In genomic region chr9:16333697-16334096, GRCh38 we compare ENCODE assay signal across 15 cellular contexts.
"Had no signal": no experiment of that assay in that cellular context is flagged by ENCODE, and none has a peak within 500 bp of the region (broad histone marks: within the 10 kb centered on the region; RNA-seq: fewer than 3 reads in every experiment).

No MANE protein-coding gene starts in this region.

- H3K36me3 Mint-ChIP-seq: activated naive CD4-positive, alpha-beta T cell treated with anti-CD3 and anti-CD28 coated beads, Interleukin-2, amount 50 U/mL, for 72 hours had no signal

- H3K4me3 Mint-ChIP-seq: activated CD4-positive, alpha-beta T cell treated with anti-CD3 and anti-CD28 coated beads, Interleukin-2, amount 10 ng/mL, durations not matched to agents 7 days and 5 days; T-helper 1 cell treated with Interleukin-12 subunit alpha and Interleukin-12 subunit beta and Interleukin-4 antibody, amounts not matched to agents 30 μg/mL and 1 μg/mL, for 36 hours had no signal

- H3K9me3 ChIP-seq: esophagus squamous epithelium, gastroesophageal sphincter, pancreas, stomach, uterus had no signal

- H3K4me1 ChIP-seq: pancreas, uterus had no signal

- H3K27me3 Mint-ChIP-seq: activated CD4-positive, alpha-beta T cell treated with anti-CD3 and anti-CD28 coated beads, Interleukin-2, amount 10 ng/mL, durations not matched to agents 7 days and 5 days had no signal

- H3K27ac ChIP-seq: esophagus squamous epithelium, gastroesophageal sphincter, pancreas, stomach, uterus had no signal

- H3K4me1 Mint-ChIP-seq: activated CD4-positive, alpha-beta T cell treated with anti-CD3 and anti-CD28 coated beads, Interleukin-2, amount 10 ng/mL, durations not matched to agents 7 days and 5 days had no signal

- DNase-seq: activated CD4-positive, alpha-beta T cell treated with anti-CD3 and anti-CD28 coated beads, Interleukin-2, amount 10 ng/mL, durations not matched to agents 7 days and 5 days; activated CD4-positive, CD25-positive, alpha-beta regulatory T cell; activated effector memory CD4-positive, alpha-beta T cell treated with Interleukin-2 at 50 U/mL for 16 hours; activated T-cell treated with anti-CD3 and anti-CD28 coated beads for 4 hours; esophagus squamous epithelium; hippocampal formation; left ventricle myocardium superior; pancreas; retina; stimulated activated CD4-positive, alpha-beta T cell treated with anti-CD3 and anti-CD28 coated beads, Interleukin-15, amount 100 ng/mL, for 24 hours; stomach; uterus had no signal

- H3K27me3 ChIP-seq: gastroesophageal sphincter, pancreas, stomach, uterus had no signal

- H3K9me3 Mint-ChIP-seq: T-helper 1 cell treated with Interleukin-12 subunit alpha and Interleukin-12 subunit beta and Interleukin-4 antibody, amounts not matched to agents 30 μg/mL and 1 μg/mL, for 36 hours had no signal

- H3K4me3 ChIP-seq: esophagus squamous epithelium, gastroesophageal sphincter, pancreas, stomach, uterus had no signal

- H3K36me3 ChIP-seq: esophagus squamous epithelium, gastroesophageal sphincter, pancreas, stomach, uterus had no signal

- H3K27ac Mint-ChIP-seq: activated CD4-positive, alpha-beta T cell treated with anti-CD3 and anti-CD28 coated beads, Interleukin-2, amount 10 ng/mL, durations not matched to agents 7 days and 5 days; activated naive CD4-positive, alpha-beta T cell treated with anti-CD3 and anti-CD28 coated beads, Interleukin-2, amount 50 U/mL, for 72 hours; T-helper 1 cell treated with Interleukin-12 subunit alpha and Interleukin-12 subunit beta and Interleukin-4 antibody, amounts not matched to agents 30 μg/mL and 1 μg/mL, for 36 hours had no signal
